8 cellular contexts compared by ENCODE assay signal in genomic region chr1:1021010-1021845, GRCh38. TPM values are rescaled to one million over a fixed set of nuclear protein-coding genes. Genes with fewer than 3 reads are reported as not detected.
DNase-seq lines count a peak whose midpoint lies in the region; ATAC-seq, FAIRE-seq and TF ChIP-seq lines count a peak whose summit lies in the region.

No MANE protein-coding gene starts in this region.

- H2AFZ ChIP-seq in keratinocyte (ENCODE audit: control insufficient read depth, low read length), result no peak overlapping the region

- TF ChIP-seq CTCF in keratinocyte (optimal IDR thresholded peaks at IDR 0.05 in 1 of 3, IDR thresholded peaks at IDR 0.05 in 1 of 3, conservative IDR thresholded peaks at IDR 0.05 in 1 of 3; ENCODE audit: extremely low read depth in 1 of 3, insufficient read depth in 2 of 3, low read length in 3 of 3), result no peak

- peaks cover 17 to 20% of the 10 kb centered on the region in 2 experiments for H3K36me3 ChIP-seq in keratinocyte (ENCODE audit: control insufficient read depth in 2 of 2, extremely low read depth in 1 of 2, insufficient read depth in 2 of 2, low read length in 2 of 2)

- H3K79me2 ChIP-seq in keratinocyte (ENCODE audit: control insufficient read depth, insufficient read depth, low read length), result peaks cover 49% of the 10 kb centered on the region

- H3K9ac ChIP-seq in keratinocyte (ENCODE audit: control insufficient read depth, extremely low read depth, insufficient read depth, low read length), result peak overlapping the region; percentile 86

- no peaks in the 10 kb centered on the region for H3K9me3 ChIP-seq in keratinocyte (ENCODE audit: control insufficient read depth, low read depth, low read length)

- ATAC-seq in GM19397 (IDR thresholded peaks at IDR 0.05; ENCODE audit: unreplicated experiment), result no peak
- ATAC-seq in HG02981 (IDR thresholded peaks at IDR 0.05; ENCODE audit: unreplicated experiment), result no peak

- no peak for FAIRE-seq in keratinocyte (lab: Jason Lieb, UNC)

- H3K4me1 ChIP-seq in keratinocyte (ENCODE audit: control insufficient read depth, extremely low read depth, insufficient read depth, low read length), result peaks cover 48% of the 10 kb centered on the region

- no peaks in the 10 kb centered on the region for H4K20me1 ChIP-seq in keratinocyte (ENCODE audit: control insufficient read depth, extremely low read depth, insufficient read depth, low read length)

- peak overlapping the region; percentile 94 for H3K4me2 ChIP-seq in keratinocyte (ENCODE audit: control insufficient read depth, extremely low read depth, insufficient read depth, low read depth, low read length)

- peak; percentile 45 for DNase-seq in DMS153 treated with DMSO at 0.1 percent for 48 hours (lab: John Stamatoyannopoulos, UW; ENCODE audit: unreplicated experiment)
- peak; percentile 62 for DNase-seq in LoVo (ENCODE audit: low spot score)
- peak; percentile 91 for DNase-seq in astrocyte of the hippocampus (ENCODE audit: low read depth, low spot score)
- no peak for DNase-seq in keratinocyte (ENCODE audit: low read depth, low spot score)
- peak in 7 of 49 donors; percentile 19 to 34 (median 29) for DNase-seq in substantia nigra (lab: John Stamatoyannopoulos, UW)
- DNase-seq in stimulated activated CD4-positive, alpha-beta T cell treated with anti-CD3 and anti-CD28 coated beads, Interleukin-12 subunit alpha, Interleukin-12 subunit beta, amount 100 ng/mL, for 4 hours, result no peak

- no peaks in the 10 kb centered on the region for H3K9me1 ChIP-seq in keratinocyte (ENCODE audit: control insufficient read depth, extremely low read depth, insufficient read depth, low read length)

- no peaks in the 10 kb centered on the region for H3K27me3 ChIP-seq in keratinocyte (ENCODE audit: control insufficient read depth, extremely low read depth, insufficient read depth, low read length)

- dilution Hi-C loops in keratinocyte (cut with MboI; ENCODE audit: extremely low pct_ligation_motif_present, low sequenced_read_pairs), result no loop called here

- H3K27ac ChIP-seq in keratinocyte (ENCODE audit: control insufficient read depth, insufficient read depth, low read length) (peak overlapping the region; percentile 87), substantia nigra (ENCODE audit: low read depth, low read length, poor library complexity, severe bottlenecking) (peak overlapping the region; percentile 35)

- peak overlapping the region; percentile 81 to 89 (median 86) for H3K4me3 ChIP-seq in keratinocyte (ENCODE audit: control insufficient read depth in 2 of 3, extremely low read depth in 1 of 3, insufficient read depth in 2 of 3, low read depth in 1 of 3, low read length in 3 of 3)

RNA-seq across cellular contexts. Expression of gene AGRN, which starts 1.3 kb away (rescaled TPM):
- 72.4 to 128 TPM (median 115 TPM) in 3 replicates for polyA plus RNA-seq in keratinocyte
- 39.1 TPM for polyA plus RNA-seq in keratinocyte (2011; ENCODE audit: low read depth)
- polyA plus RNA-seq in keratinocyte (2011; cell fraction: cytosol; rRNA removed), result 16.3 and 42.4 TPM in 2 replicates
- 502 and 631 TPM in 2 replicates for polyA plus RNA-seq in keratinocyte (2011; cell fraction: nucleus; rRNA removed)
- polyA plus RNA-seq in keratinocyte (2012; ENCODE audit: low replicate concordance), result 81.1 and 250 TPM in 2 replicates
- 138 to 307 TPM (median 166 TPM) in 3 replicates for polyA minus RNA-seq in keratinocyte
- polyA minus RNA-seq in keratinocyte (2011; cell fraction: cytosol; rRNA and poly(A)+ RNA removed), result 279 TPM
- polyA minus RNA-seq in keratinocyte (2011; cell fraction: nucleus; rRNA and poly(A)+ RNA removed), result 641 and 796 TPM in 2 replicates

RNA-seq across cellular contexts. Expression of gene ISG15, which starts 7.9 kb away (rescaled TPM):
- 222 to 711 TPM (median 246 TPM) in 3 replicates for polyA plus RNA-seq in keratinocyte
- polyA plus RNA-seq in keratinocyte (2011; ENCODE audit: low read depth), result 26.1 TPM
- polyA plus RNA-seq in keratinocyte (2011; cell fraction: cytosol; rRNA removed), result 145 and 468 TPM in 2 replicates
- 104 and 161 TPM in 2 replicates for polyA plus RNA-seq in keratinocyte (2011; cell fraction: nucleus; rRNA removed)
- polyA plus RNA-seq in keratinocyte (2012; ENCODE audit: low replicate concordance), result 16.6 and 445 TPM in 2 replicates
- polyA minus RNA-seq in keratinocyte, result 93.8 to 242 TPM (median 129 TPM) in 3 replicates
- polyA minus RNA-seq in keratinocyte (2011; cell fraction: cytosol; rRNA and poly(A)+ RNA removed), result 327 TPM
- polyA minus RNA-seq in keratinocyte (2011; cell fraction: nucleus; rRNA and poly(A)+ RNA removed), result 62.5 and 82.8 TPM in 2 replicates

RNA-seq across cellular contexts. Expression of gene HES4, which starts 21.3 kb away (rescaled TPM):
- polyA plus RNA-seq in keratinocyte, result 3.0 to 14.7 TPM (median 3.1 TPM) in 3 replicates
- polyA plus RNA-seq in keratinocyte (2011; ENCODE audit: low read depth), result 9.0 TPM
- polyA plus RNA-seq in keratinocyte (2011; cell fraction: cytosol; rRNA removed), result 4.3 and 19.7 TPM in 2 replicates
- polyA plus RNA-seq in keratinocyte (2011; cell fraction: nucleus; rRNA removed), result 35.8 and 69.8 TPM in 2 replicates
- 4.7 and 19.6 TPM in 2 replicates for polyA plus RNA-seq in keratinocyte (2012; ENCODE audit: low replicate concordance)
- 0.35 to 0.79 TPM (median 0.76 TPM) in 3 replicates for polyA minus RNA-seq in keratinocyte
- polyA minus RNA-seq in keratinocyte (2011; cell fraction: cytosol; rRNA and poly(A)+ RNA removed), result 22.4 TPM
- polyA minus RNA-seq in keratinocyte (2011; cell fraction: nucleus; rRNA and poly(A)+ RNA removed), result 5.4 and 11.4 TPM in 2 replicates

RNA-seq across cellular contexts. Expression of gene PERM1, which starts 39.3 kb away (rescaled TPM):
- polyA plus RNA-seq in keratinocyte, result not detected in 3 replicates
- not detected for polyA plus RNA-seq in keratinocyte (2011; ENCODE audit: low read depth)
- not detected in 2 replicates for polyA plus RNA-seq in keratinocyte (2011; cell fraction: cytosol; rRNA removed)
- polyA plus RNA-seq in keratinocyte (2011; cell fraction: nucleus; rRNA removed), result not detected in 2 replicates
- 6.3 and 8.5 TPM in 2 replicates for polyA plus RNA-seq in keratinocyte (2012; ENCODE audit: low replicate concordance)
- polyA minus RNA-seq in keratinocyte, result not detected in 3 replicates
- polyA minus RNA-seq in keratinocyte (2011; cell fraction: cytosol; rRNA and poly(A)+ RNA removed), result not detected
- polyA minus RNA-seq in keratinocyte (2011; cell fraction: nucleus; rRNA and poly(A)+ RNA removed), result not detected in 2 replicates

RNA-seq across cellular contexts. Expression of gene RNF223, which starts 52.9 kb away (rescaled TPM):
- polyA plus RNA-seq in keratinocyte, result 0.22 to 0.45 TPM (median 0.32 TPM) in 3 replicates
- 3.1 TPM for polyA plus RNA-seq in keratinocyte (2011; ENCODE audit: low read depth)
- 0.27 and 0.56 TPM in 2 replicates for polyA plus RNA-seq in keratinocyte (2011; cell fraction: cytosol; rRNA removed)
- polyA plus RNA-seq in keratinocyte (2011; cell fraction: nucleus; rRNA removed), result 0.90 and 0.99 TPM in 2 replicates
- polyA plus RNA-seq in keratinocyte (2012; ENCODE audit: low replicate concordance), result 0.29 and 19.8 TPM in 2 replicates
- polyA minus RNA-seq in keratinocyte, result 0.56 TPM in 1 of 3 replicates, not detected in the others
- polyA minus RNA-seq in keratinocyte (2011; cell fraction: cytosol; rRNA and poly(A)+ RNA removed), result not detected
- 1.2 and 1.8 TPM in 2 replicates for polyA minus RNA-seq in keratinocyte (2011; cell fraction: nucleus; rRNA and poly(A)+ RNA removed)

Comparison
In these comparisons a context has a peak if more than half of its experiments do, and no peak if none do; other contexts are left out.
1. DNase-seq: peak in DMS153 treated with DMSO at 0.1 percent for 48 hours (single experiment), LoVo (single experiment) and astrocyte of the hippocampus (single experiment); none in keratinocyte (single experiment) and stimulated activated CD4-positive, alpha-beta T cell treated with anti-CD3 and anti-CD28 coated beads, Interleukin-12 subunit alpha, Interleukin-12 subunit beta, amount 100 ng/mL, for 4 hours (single experiment).